Comparison of ENCODE assay signal across 2 cellular contexts in the genomic region with DNA sequence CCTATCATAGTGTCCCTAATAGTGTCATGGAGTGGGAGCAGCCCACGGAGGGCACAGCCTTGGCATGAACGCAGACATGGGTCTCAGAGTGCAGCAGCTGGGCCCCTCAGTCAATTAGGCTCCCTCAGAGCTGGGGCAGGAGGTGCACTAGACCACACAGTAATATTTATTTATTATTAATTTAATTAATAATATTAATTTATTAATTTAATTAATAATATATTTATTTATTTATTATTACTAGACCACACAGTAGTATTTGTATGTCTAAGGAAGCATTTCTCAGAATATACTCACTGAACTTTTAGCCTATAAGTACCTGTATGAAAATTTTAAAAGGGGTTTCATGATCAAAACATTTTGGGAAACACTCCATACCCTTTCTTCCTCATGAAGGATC.
A peak's percentile ranks its signal among the peaks of the same experiment; 100 is the strongest.
TF ChIP-seq lines count a peak whose summit lies in the region.

No MANE protein-coding gene starts in this region.

TF ChIP-seq in WTC11, 78 proteins besides CTCF, POLR2A, EP300 and RAD21:
- TF ChIP-seq MXD4 (CRISPR knock-in tag; IDR thresholded peaks at IDR 0.05; ENCODE audit: borderline replicate concordance), result no peak
- no peak for TF ChIP-seq ZNF396 (CRISPR knock-in tag; IDR thresholded peaks at IDR 0.05; ENCODE audit: borderline replicate concordance)
- no peak for TF ChIP-seq NFATC4 (CRISPR knock-in tag; IDR thresholded peaks at IDR 0.05)
- TF ChIP-seq, protein P1, sequence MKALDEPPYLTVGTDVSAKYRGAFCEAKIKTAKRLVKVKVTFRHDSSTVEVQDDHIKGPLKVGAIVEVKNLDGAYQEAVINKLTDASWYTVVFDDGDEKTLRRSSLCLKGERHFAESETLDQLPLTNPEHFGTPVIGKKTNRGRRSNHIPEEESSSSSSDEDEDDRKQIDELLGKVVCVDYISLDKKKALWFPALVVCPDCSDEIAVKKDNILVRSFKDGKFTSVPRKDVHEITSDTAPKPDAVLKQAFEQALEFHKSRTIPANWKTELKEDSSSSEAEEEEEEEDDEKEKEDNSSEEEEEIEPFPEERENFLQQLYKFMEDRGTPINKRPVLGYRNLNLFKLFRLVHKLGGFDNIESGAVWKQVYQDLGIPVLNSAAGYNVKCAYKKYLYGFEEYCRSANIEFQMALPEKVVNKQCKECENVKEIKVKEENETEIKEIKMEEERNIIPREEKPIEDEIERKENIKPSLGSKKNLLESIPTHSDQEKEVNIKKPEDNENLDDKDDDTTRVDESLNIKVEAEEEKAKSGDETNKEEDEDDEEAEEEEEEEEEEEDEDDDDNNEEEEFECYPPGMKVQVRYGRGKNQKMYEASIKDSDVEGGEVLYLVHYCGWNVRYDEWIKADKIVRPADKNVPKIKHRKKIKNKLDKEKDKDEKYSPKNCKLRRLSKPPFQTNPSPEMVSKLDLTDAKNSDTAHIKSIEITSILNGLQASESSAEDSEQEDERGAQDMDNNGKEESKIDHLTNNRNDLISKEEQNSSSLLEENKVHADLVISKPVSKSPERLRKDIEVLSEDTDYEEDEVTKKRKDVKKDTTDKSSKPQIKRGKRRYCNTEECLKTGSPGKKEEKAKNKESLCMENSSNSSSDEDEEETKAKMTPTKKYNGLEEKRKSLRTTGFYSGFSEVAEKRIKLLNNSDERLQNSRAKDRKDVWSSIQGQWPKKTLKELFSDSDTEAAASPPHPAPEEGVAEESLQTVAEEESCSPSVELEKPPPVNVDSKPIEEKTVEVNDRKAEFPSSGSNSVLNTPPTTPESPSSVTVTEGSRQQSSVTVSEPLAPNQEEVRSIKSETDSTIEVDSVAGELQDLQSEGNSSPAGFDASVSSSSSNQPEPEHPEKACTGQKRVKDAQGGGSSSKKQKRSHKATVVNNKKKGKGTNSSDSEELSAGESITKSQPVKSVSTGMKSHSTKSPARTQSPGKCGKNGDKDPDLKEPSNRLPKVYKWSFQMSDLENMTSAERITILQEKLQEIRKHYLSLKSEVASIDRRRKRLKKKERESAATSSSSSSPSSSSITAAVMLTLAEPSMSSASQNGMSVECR (CRISPR knock-in tag; IDR thresholded peaks at IDR 0.05; ENCODE audit: borderline replicate concordance), result no peak
- peak; percentile 98 for TF ChIP-seq HMGA2 (CRISPR knock-in tag; IDR thresholded peaks at IDR 0.05)
- TF ChIP-seq OVOL2 (CRISPR knock-in tag; IDR thresholded peaks at IDR 0.05; ENCODE audit: borderline replicate concordance), result no peak
- no peak for TF ChIP-seq NFE2L1 (CRISPR knock-in tag; IDR thresholded peaks at IDR 0.05)
- no peak for TF ChIP-seq ZNF317 (CRISPR knock-in tag; IDR thresholded peaks at IDR 0.05; ENCODE audit: borderline replicate concordance, low read depth)

TF ChIP-seq in K562, 482 proteins besides CTCF, POLR2A, EP300 and RAD21:
- TF ChIP-seq MCM7 (IDR thresholded peaks at IDR 0.05) (0 out of 4 replicates have a peak, but pooled peaks of 1 of the 2 experiments have one; percentile 28), DACH1 (IDR thresholded peaks at IDR 0.05; ENCODE audit: partially characterized antibody) (peak; percentile 73), FOXP1 (CRISPR knock-in tag; IDR thresholded peaks at IDR 0.05) (no peak)
- TF ChIP-seq, protein P2, sequence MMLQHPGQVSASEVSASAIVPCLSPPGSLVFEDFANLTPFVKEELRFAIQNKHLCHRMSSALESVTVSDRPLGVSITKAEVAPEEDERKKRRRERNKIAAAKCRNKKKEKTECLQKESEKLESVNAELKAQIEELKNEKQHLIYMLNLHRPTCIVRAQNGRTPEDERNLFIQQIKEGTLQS (IDR thresholded peaks at IDR 0.05), result 0 out of 2 replicates have a peak, but pooled peaks have one; percentile 3
- TF ChIP-seq, protein P2 (CRISPR knock-in tag; conservative IDR thresholded peaks at IDR 0.05), result no peak
